1 cellular context compared by ENCODE assay signal in the genomic region with DNA sequence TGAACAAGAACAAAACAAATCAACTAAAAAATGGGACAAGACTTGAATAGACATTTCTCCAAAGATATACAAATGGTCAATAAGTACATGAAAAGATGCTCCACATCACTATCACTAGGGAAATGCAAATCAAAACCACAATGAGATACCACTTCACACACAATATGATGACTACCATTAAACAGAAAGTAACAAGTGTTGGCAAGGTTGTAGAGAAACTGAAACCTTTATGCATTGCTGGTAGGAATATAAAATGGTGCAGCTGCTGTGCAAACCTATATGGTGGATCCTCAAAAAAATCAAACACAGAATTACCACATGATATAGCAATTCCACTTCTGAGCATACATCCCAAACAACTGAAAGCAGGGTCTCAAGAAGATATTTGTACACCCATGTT.
TF ChIP-seq lines count a peak whose summit lies in the region.

No MANE protein-coding gene starts in this region.

TF ChIP-seq in GM12878, 131 proteins besides CTCF, POLR2A, EP300 and RAD21:
- TF ChIP-seq, protein P1, sequence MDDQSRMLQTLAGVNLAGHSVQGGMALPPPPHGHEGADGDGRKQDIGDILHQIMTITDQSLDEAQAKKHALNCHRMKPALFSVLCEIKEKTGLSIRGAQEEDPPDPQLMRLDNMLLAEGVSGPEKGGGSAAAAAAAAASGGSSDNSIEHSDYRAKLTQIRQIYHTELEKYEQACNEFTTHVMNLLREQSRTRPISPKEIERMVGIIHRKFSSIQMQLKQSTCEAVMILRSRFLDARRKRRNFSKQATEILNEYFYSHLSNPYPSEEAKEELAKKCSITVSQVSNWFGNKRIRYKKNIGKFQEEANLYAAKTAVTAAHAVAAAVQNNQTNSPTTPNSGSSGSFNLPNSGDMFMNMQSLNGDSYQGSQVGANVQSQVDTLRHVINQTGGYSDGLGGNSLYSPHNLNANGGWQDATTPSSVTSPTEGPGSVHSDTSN (IDR thresholded peaks at IDR 0.05; ENCODE audit: insufficient replicate concordance, low read depth, low read length) = no peak
- TF ChIP-seq, protein P2, sequence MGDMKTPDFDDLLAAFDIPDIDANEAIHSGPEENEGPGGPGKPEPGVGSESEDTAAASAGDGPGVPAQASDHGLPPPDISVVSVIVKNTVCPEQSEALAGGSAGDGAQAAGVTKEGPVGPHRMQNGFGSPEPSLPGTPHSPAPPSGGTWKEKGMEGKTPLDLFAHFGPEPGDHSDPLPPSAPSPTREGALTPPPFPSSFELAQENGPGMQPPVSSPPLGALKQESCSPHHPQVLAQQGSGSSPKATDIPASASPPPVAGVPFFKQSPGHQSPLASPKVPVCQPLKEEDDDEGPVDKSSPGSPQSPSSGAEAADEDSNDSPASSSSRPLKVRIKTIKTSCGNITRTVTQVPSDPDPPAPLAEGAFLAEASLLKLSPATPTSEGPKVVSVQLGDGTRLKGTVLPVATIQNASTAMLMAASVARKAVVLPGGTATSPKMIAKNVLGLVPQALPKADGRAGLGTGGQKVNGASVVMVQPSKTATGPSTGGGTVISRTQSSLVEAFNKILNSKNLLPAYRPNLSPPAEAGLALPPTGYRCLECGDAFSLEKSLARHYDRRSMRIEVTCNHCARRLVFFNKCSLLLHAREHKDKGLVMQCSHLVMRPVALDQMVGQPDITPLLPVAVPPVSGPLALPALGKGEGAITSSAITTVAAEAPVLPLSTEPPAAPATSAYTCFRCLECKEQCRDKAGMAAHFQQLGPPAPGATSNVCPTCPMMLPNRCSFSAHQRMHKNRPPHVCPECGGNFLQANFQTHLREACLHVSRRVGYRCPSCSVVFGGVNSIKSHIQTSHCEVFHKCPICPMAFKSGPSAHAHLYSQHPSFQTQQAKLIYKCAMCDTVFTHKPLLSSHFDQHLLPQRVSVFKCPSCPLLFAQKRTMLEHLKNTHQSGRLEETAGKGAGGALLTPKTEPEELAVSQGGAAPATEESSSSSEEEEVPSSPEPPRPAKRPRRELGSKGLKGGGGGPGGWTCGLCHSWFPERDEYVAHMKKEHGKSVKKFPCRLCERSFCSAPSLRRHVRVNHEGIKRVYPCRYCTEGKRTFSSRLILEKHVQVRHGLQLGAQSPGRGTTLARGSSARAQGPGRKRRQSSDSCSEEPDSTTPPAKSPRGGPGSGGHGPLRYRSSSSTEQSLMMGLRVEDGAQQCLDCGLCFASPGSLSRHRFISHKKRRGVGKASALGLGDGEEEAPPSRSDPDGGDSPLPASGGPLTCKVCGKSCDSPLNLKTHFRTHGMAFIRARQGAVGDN (IDR thresholded peaks at IDR 0.05) = no peak
- TF ChIP-seq ATF7 (IDR thresholded peaks at IDR 0.05; ENCODE audit: low read depth) (peak; percentile 60), RELA (IDR thresholded peaks at IDR 0.05; ENCODE audit: borderline replicate concordance, partially characterized antibody) (no peak), JUND (IDR thresholded peaks at IDR 0.05; ENCODE audit: low read depth, low read length) (no peak), LARP7 (IDR thresholded peaks at IDR 0.05) (no peak), DPF2 (IDR thresholded peaks at IDR 0.05) (peak; percentile 20; the same call in 1 of the 2 replicates), WRNIP1 (IDR thresholded peaks at IDR 0.05; ENCODE audit: borderline replicate concordance, low read depth, low read length) (no peak), EED (IDR thresholded peaks at IDR 0.05; ENCODE audit: low read depth) (no peak), TCF7 (IDR thresholded peaks at IDR 0.05; ENCODE audit: borderline replicate concordance) (0 out of 2 replicates have a peak, but pooled peaks have one; percentile 27), SREBF2 (IDR thresholded peaks at IDR 0.05; ENCODE audit: low read length) (no peak), SUPT20H (IDR thresholded peaks at IDR 0.05; ENCODE audit: borderline replicate concordance, control insufficient read depth, low read depth, low read length) (no peak), HDAC2 (IDR thresholded peaks at IDR 0.05) (no peak), BMI1 (IDR thresholded peaks at IDR 0.05; ENCODE audit: borderline replicate concordance) (no peak), POU2F2 (IDR thresholded peaks at IDR 0.05; ENCODE audit: borderline replicate concordance, low read depth, low read length) (peak; percentile 72; the same call in 1 of the 3 replicates), IKZF2 (IDR thresholded peaks at IDR 0.05) (peak in 1 of 2 experiments; percentile 43; a peak in 1 of 4 replicates), KDM1A (IDR thresholded peaks at IDR 0.05; ENCODE audit: borderline replicate concordance) (no peak), SREBF1 (IDR thresholded peaks at IDR 0.05; ENCODE audit: low read length) (no peak), KLF5 (IDR thresholded peaks at IDR 0.05; ENCODE audit: partially characterized antibody) (no peak), TCF12 (IDR thresholded peaks at IDR 0.05; ENCODE audit: low read depth, low read length) (no peak), EGR1 (IDR thresholded peaks at IDR 0.05; ENCODE audit: borderline replicate concordance in 1 of 2, low read depth in 2 of 2, low read length in 2 of 2) (no peak), HDGF (IDR thresholded peaks at IDR 0.05) (no peak), RBBP5 (conservative IDR thresholded peaks at IDR 0.05) (no peak), RUNX3 (IDR thresholded peaks at IDR 0.05; ENCODE audit: low read length) (peak; percentile 75), SMARCA5 (IDR thresholded peaks at IDR 0.05) (0 out of 2 replicates have a peak, but pooled peaks have one; percentile 16)
- TF ChIP-seq, protein P3, sequence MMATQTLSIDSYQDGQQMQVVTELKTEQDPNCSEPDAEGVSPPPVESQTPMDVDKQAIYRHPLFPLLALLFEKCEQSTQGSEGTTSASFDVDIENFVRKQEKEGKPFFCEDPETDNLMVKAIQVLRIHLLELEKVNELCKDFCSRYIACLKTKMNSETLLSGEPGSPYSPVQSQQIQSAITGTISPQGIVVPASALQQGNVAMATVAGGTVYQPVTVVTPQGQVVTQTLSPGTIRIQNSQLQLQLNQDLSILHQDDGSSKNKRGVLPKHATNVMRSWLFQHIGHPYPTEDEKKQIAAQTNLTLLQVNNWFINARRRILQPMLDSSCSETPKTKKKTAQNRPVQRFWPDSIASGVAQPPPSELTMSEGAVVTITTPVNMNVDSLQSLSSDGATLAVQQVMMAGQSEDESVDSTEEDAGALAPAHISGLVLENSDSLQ (IDR thresholded peaks at IDR 0.05) = no peak
- TF ChIP-seq, protein P4, sequence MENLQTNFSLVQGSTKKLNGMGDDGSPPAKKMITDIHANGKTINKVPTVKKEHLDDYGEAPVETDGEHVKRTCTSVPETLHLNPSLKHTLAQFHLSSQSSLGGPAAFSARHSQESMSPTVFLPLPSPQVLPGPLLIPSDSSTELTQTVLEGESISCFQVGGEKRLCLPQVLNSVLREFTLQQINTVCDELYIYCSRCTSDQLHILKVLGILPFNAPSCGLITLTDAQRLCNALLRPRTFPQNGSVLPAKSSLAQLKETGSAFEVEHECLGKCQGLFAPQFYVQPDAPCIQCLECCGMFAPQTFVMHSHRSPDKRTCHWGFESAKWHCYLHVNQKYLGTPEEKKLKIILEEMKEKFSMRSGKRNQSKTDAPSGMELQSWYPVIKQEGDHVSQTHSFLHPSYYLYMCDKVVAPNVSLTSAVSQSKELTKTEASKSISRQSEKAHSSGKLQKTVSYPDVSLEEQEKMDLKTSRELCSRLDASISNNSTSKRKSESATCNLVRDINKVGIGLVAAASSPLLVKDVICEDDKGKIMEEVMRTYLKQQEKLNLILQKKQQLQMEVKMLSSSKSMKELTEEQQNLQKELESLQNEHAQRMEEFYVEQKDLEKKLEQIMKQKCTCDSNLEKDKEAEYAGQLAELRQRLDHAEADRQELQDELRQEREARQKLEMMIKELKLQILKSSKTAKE (IDR thresholded peaks at IDR 0.05; ENCODE audit: low read depth, poor library complexity, severe bottlenecking) = no peak
- TF ChIP-seq, protein P5, sequence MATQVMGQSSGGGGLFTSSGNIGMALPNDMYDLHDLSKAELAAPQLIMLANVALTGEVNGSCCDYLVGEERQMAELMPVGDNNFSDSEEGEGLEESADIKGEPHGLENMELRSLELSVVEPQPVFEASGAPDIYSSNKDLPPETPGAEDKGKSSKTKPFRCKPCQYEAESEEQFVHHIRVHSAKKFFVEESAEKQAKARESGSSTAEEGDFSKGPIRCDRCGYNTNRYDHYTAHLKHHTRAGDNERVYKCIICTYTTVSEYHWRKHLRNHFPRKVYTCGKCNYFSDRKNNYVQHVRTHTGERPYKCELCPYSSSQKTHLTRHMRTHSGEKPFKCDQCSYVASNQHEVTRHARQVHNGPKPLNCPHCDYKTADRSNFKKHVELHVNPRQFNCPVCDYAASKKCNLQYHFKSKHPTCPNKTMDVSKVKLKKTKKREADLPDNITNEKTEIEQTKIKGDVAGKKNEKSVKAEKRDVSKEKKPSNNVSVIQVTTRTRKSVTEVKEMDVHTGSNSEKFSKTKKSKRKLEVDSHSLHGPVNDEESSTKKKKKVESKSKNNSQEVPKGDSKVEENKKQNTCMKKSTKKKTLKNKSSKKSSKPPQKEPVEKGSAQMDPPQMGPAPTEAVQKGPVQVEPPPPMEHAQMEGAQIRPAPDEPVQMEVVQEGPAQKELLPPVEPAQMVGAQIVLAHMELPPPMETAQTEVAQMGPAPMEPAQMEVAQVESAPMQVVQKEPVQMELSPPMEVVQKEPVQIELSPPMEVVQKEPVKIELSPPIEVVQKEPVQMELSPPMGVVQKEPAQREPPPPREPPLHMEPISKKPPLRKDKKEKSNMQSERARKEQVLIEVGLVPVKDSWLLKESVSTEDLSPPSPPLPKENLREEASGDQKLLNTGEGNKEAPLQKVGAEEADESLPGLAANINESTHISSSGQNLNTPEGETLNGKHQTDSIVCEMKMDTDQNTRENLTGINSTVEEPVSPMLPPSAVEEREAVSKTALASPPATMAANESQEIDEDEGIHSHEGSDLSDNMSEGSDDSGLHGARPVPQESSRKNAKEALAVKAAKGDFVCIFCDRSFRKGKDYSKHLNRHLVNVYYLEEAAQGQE (IDR thresholded peaks at IDR 0.05; ENCODE audit: low read depth, low read length) = no peak
- TF ChIP-seq, protein P6, sequence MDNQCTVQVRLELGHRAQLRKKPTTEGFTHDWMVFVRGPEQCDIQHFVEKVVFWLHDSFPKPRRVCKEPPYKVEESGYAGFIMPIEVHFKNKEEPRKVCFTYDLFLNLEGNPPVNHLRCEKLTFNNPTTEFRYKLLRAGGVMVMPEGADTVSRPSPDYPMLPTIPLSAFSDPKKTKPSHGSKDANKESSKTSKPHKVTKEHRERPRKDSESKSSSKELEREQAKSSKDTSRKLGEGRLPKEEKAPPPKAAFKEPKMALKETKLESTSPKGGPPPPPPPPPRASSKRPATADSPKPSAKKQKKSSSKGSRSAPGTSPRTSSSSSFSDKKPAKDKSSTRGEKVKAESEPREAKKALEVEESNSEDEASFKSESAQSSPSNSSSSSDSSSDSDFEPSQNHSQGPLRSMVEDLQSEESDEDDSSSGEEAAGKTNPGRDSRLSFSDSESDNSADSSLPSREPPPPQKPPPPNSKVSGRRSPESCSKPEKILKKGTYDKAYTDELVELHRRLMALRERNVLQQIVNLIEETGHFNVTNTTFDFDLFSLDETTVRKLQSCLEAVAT (IDR thresholded peaks at IDR 0.05) = 0 out of 2 replicates have a peak, but pooled peaks have one; percentile 37
